Comparison of ENCODE assay signal across 8 cellular contexts in the genomic region with DNA sequence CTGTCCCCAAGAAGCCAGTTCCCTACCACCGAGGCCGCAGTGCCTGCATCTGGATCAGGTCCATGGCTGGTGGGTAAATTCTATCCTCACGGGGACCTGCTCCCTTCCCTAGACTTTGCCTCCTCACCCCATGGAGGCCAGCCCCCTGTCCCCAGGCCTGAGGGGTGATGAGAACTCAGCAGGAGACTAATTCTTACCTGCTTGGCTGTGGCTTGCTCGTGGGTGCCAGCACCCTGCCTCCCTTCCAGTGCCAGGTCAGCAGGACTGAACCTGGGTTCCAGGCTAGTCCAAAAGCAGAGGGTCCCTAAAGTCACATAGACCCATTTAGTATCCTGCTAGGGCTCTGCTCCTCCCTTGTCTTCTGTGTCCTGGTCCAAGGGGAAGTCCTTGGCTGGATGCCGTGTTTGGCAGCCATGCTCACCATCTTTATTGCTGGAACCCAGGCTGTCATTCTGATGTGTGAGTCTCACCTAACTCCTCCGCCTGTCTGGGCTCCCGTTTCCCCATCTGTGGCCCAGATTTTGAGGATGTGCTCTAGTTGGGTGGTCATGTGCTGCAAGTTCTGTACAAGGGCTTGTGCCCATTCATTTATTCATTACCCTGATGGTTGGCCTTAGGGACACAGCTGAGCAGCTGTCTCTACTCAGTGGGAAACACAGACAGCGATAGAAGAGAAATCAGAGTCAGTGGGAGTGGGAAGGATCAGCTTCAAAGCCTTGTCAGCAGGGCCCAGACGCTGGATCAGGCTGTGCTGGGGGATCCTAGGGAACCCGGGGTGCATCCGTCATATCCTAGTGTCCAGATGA. TPM values are rescaled to one million over a fixed set of nuclear protein-coding genes. Genes with fewer than 3 reads are reported as not detected.
DNase-seq lines count a peak whose midpoint lies in the region; ATAC-seq and TF ChIP-seq lines count a peak whose summit lies in the region.

No MANE protein-coding gene starts in this region.

- H3K4me1 Mint-ChIP-seq in activated T-cell treated with anti-CD3 and anti-CD28 coated beads, Interleukin-2, amount 50 U/mL, for 72 hours (ENCODE audit: low read depth) = peaks cover 15% of the 10 kb centered on the region

- no peaks in the 10 kb centered on the region for H3K9me3 Mint-ChIP-seq in activated T-cell treated with anti-CD3 and anti-CD28 coated beads, Interleukin-2, amount 50 U/mL, for 72 hours

- H4K8ac ChIP-seq in trophoblast cell (ENCODE audit: low read depth, low read length) = peak overlapping the region; percentile 88

- H2AK5ac ChIP-seq in trophoblast cell (ENCODE audit: low read length) = no peak overlapping the region

- no peaks in the 10 kb centered on the region for H3K9me3 ChIP-seq in heart left ventricle
- no peaks in the 10 kb centered on the region for H3K9me3 ChIP-seq in trophoblast cell (ENCODE audit: insufficient read depth, low read depth, low read length)

- no peak overlapping the region for H2BK12ac ChIP-seq in trophoblast cell (ENCODE audit: low read length)

- no peaks in the 10 kb centered on the region for H3K27me3 Mint-ChIP-seq in activated T-cell treated with anti-CD3 and anti-CD28 coated beads, Interleukin-2, amount 50 U/mL, for 72 hours (ENCODE audit: low read depth)

- peaks cover 0 to 1% of the 10 kb centered on the region in 2 donors for H3K36me3 Mint-ChIP-seq in activated T-cell treated with anti-CD3 and anti-CD28 coated beads, Interleukin-2, amount 50 U/mL, for 72 hours (ENCODE audit: insufficient read depth in 2 of 2)

- H2BK5ac ChIP-seq in trophoblast cell (ENCODE audit: low read depth, low read length, poor library complexity) = no peak overlapping the region

- H3K23ac ChIP-seq in trophoblast cell (ENCODE audit: low read length) = no peak overlapping the region

- TF ChIP-seq POLR2A in heart left ventricle (IDR thresholded peaks at IDR 0.05) = no peak

- peak overlapping the region; percentile 94 for H2AFZ ChIP-seq in trophoblast cell (ENCODE audit: insufficient read depth, low read length, poor library complexity)

- no peak overlapping the region for H3K4ac ChIP-seq in trophoblast cell (ENCODE audit: low read depth, low read length)

- 33 to 46% (median 40%) methylated on average over 9 to 11 of the region's 11 CpGs for WGBS in heart left ventricle, 4 donors
- WGBS in trophoblast cell (ENCODE audit: extremely low coverage, insufficient coverage, insufficient read length) = no CpG with 5 or more reads among the region's 11 CpGs

- H3K79me2 ChIP-seq in trophoblast cell (ENCODE audit: control insufficient read depth, insufficient read depth, low read length, poor library complexity) = peaks cover 5% of the 10 kb centered on the region

- H3K4me1 ChIP-seq in heart left ventricle (peaks cover 0 to 38% (median 10%) of the 10 kb centered on the region in 12 donors), trophoblast cell (ENCODE audit: control insufficient read depth in 1 of 2, insufficient read depth in 2 of 2, low read length in 2 of 2) (peaks cover 7 to 12% of the 10 kb centered on the region in 2 experiments)

- peak overlapping the region; percentile 75 for H3K27ac Mint-ChIP-seq in activated T-cell treated with anti-CD3 and anti-CD28 coated beads, Interleukin-2, amount 50 U/mL, for 72 hours

- peak overlapping the region; percentile 69 for H3K18ac ChIP-seq in trophoblast cell (ENCODE audit: low read length)

- H3K27ac ChIP-seq in heart left ventricle (peak overlapping the region; percentile 18 to 93 (median 86)), trophoblast cell (ENCODE audit: low read depth, low read length) (no peak overlapping the region)

- peak overlapping the region; percentile 87 to 93 for H3K4me3 Mint-ChIP-seq in activated T-cell treated with anti-CD3 and anti-CD28 coated beads, Interleukin-2, amount 50 U/mL, for 72 hours

- TF ChIP-seq CTCF in HFF-Myc (IDR thresholded peaks at IDR 0.05; ENCODE audit: low read depth, low read length, missing control alignments) (no peak), heart left ventricle (IDR thresholded peaks at IDR 0.05) (no peak)

- H3K36me3 ChIP-seq in heart left ventricle = peaks cover 0 to 13% (median 0%) of the 10 kb centered on the region in 9 donors
- peaks cover 0 to 3% of the 10 kb centered on the region in 2 experiments for H3K36me3 ChIP-seq in trophoblast cell (ENCODE audit: control insufficient read depth in 1 of 2, insufficient read depth in 2 of 2, low read length in 2 of 2)

- no peak for ATAC-seq in activated T-cell treated with anti-CD3 and anti-CD28 coated beads, Interleukin-2, amount 50 U/mL, for 72 hours (replicated peaks in 1 of 2)
- ATAC-seq in heart left ventricle = peak in 3 of 4 donors; percentile 27 to 49 (median 49)

- DNase-seq in Ammon's horn (ENCODE audit: low spot score) = peak; percentile 86
- peak; percentile 49 for DNase-seq in HFF-Myc (ENCODE audit: extremely low read depth, low read depth)
- no peak for DNase-seq in activated T-cell treated with anti-CD3 and anti-CD28 coated beads, Interleukin-2, amount 50 U/mL, for 72 hours
- DNase-seq in heart left ventricle = peak; percentile 46 to 75 (median 64)
- DNase-seq in trophoblast cell = no peak
- DNase-seq in 8988T = no peak
- no peak for DNase-seq in central memory CD4-positive, alpha-beta T cell
- no peak for DNase-seq in activated CD4-positive, alpha-beta T cell treated with anti-CD3 and anti-CD28 coated beads, Interleukin-2, amount 50 U/mL, for 4 hours

- intact Hi-C loops in heart left ventricle (cut with DNase I) = loop anchor here in 4 of 10 donors (2.0 to 5.0 kb wide), 3 partner anchors 25 to 172 kb away; partner anchors contain the start of genes SLC8B1 (in 3 of the 4), DDX54 (in 1 of the 4) and RITA1 (in 1 of the 4)

- H4K12ac ChIP-seq in trophoblast cell (ENCODE audit: low read depth, low read length) = no peak overlapping the region

- peak overlapping the region; percentile 28 for H3K9ac ChIP-seq in trophoblast cell (ENCODE audit: low read length)

- H3K79me1 ChIP-seq in trophoblast cell (ENCODE audit: low read length) = peaks cover 6% of the 10 kb centered on the region

- no peaks in the 10 kb centered on the region for H3K27me3 ChIP-seq in heart left ventricle
- no peaks in the 10 kb centered on the region for H3K27me3 ChIP-seq in trophoblast cell (ENCODE audit: insufficient read depth, low read length)

- no peak overlapping the region for H2BK120ac ChIP-seq in trophoblast cell (ENCODE audit: insufficient read depth, low read length, poor library complexity)

- H3K4me3 ChIP-seq in HFF-Myc (replicated peaks; ENCODE audit: low read depth, low read length) (peak overlapping the region; percentile 82), heart left ventricle (peak overlapping the region; percentile 47 to 94 (median 78)), trophoblast cell (ENCODE audit: low read depth, low read length) (peak overlapping the region; percentile 89)

- peak overlapping the region; percentile 80 for H3K4me2 ChIP-seq in trophoblast cell (ENCODE audit: low read length)

- peak overlapping the region; percentile 48 for H4K91ac ChIP-seq in trophoblast cell (ENCODE audit: low read depth, low read length)

- peak overlapping the region; percentile 71 for H3K14ac ChIP-seq in trophoblast cell (ENCODE audit: low read length)

RNA-seq across cellular contexts. Expression of gene PLBD2, which starts 0.9 kb away (rescaled TPM):
- total RNA-seq in activated T-cell treated with anti-CD3 and anti-CD28 coated beads, Interleukin-2, amount 50 U/mL, for 72 hours = 10 to 100 TPM; 13.2 to 14.7 TPM
- total RNA-seq in heart left ventricle = 10 to 100 TPM; 28.8 to 66.6 (median 33.6) TPM
- 10 to 100 TPM; 15.6 to 17.5 TPM for polyA plus RNA-seq in heart left ventricle
- polyA plus RNA-seq in trophoblast cell (2013) = 43.9 and 46.8 TPM in 2 replicates

RNA-seq across cellular contexts. Expression of gene SLC8B1, which starts 24.4 kb away (rescaled TPM):
- total RNA-seq in activated T-cell treated with anti-CD3 and anti-CD28 coated beads, Interleukin-2, amount 50 U/mL, for 72 hours = 10 to 100 TPM; 25.9 to 27.4 TPM
- 10 to 100 TPM in 8 of 9 donors, 1 to 10 TPM in 1; 9.7 to 33.2 (median 12.3) TPM for total RNA-seq in heart left ventricle
- polyA plus RNA-seq in heart left ventricle = 1 to 10 TPM; 8.8 to 8.9 TPM
- polyA plus RNA-seq in trophoblast cell (2013) = 10.2 and 10.6 TPM in 2 replicates

RNA-seq across cellular contexts. Expression of gene SDS, which starts 44.4 kb away (rescaled TPM):
- total RNA-seq in activated T-cell treated with anti-CD3 and anti-CD28 coated beads, Interleukin-2, amount 50 U/mL, for 72 hours = not detected
- total RNA-seq in heart left ventricle = 10 to 100 TPM in 1 of 9 donors, 1 to 10 TPM in 1, under 1 TPM in 2, not detected in 5; 0.28 to 10.5 (median 0.99) TPM
- under 1 TPM in 1 of 2 donors, not detected in 1; 0.32 TPM for polyA plus RNA-seq in heart left ventricle
- not detected in 2 replicates for polyA plus RNA-seq in trophoblast cell (2013)

Comparison
In these comparisons a context has a peak if more than half of its experiments do, and no peak if none do; other contexts are left out.
1. DNase-seq: peak in Ammon's horn (single experiment), HFF-Myc (single experiment) and heart left ventricle (5 of 5); none in activated T-cell treated with anti-CD3 and anti-CD28 coated beads, Interleukin-2, amount 50 U/mL, for 72 hours (0 of 2), trophoblast cell (0 of 2), 8988T (single experiment), central memory CD4-positive, alpha-beta T cell (single experiment) and activated CD4-positive, alpha-beta T cell treated with anti-CD3 and anti-CD28 coated beads, Interleukin-2, amount 50 U/mL, for 4 hours (0 of 2).
2. ATAC-seq: peak in heart left ventricle (3 of 4); none in activated T-cell treated with anti-CD3 and anti-CD28 coated beads, Interleukin-2, amount 50 U/mL, for 72 hours (0 of 2).
3. Peak in every context shown above with its lines, with median percentiles within 50 percentile points of each other: H3K4me3 ChIP-seq.